ENCODE assay signal across 7 cellular contexts in genomic region chr6:91476000-91476399, GRCh38.
A peak's percentile ranks its signal among the peaks of the same experiment; 100 is the strongest.
DNase-seq lines count a peak whose midpoint lies in the region; ATAC-seq and FAIRE-seq lines count a peak whose summit lies in the region.

No MANE protein-coding gene starts in this region.

- no peak overlapping the region for H3K9ac ChIP-seq in trophoblast cell (ENCODE audit: low read length)

- H3K14ac ChIP-seq in trophoblast cell (ENCODE audit: low read length) = no peak overlapping the region

- no peak overlapping the region for H2AK5ac ChIP-seq in trophoblast cell (ENCODE audit: low read length)

- no peak overlapping the region for H4K8ac ChIP-seq in trophoblast cell (ENCODE audit: low read depth, low read length)

- no peak overlapping the region for H3K4me3 ChIP-seq in trophoblast cell (ENCODE audit: low read depth, low read length)

- DNase-seq in RCC 7860 (ENCODE audit: low spot score) (peak; percentile 52), iPS DF 19.7 (ENCODE audit: low read depth, low spot score) (peak; percentile 7), NCI-H526 treated with DMSO at 0.1 percent for 48 hours (lab: John Stamatoyannopoulos, UW) (no peak), trophoblast cell (no peak), cerebellar nuclear complex (lab: John Stamatoyannopoulos, UW) (no peak)

- peak; percentile 79 for ATAC-seq in GM18907 (IDR thresholded peaks at IDR 0.05; ENCODE audit: unreplicated experiment)
- ATAC-seq in HG03039 (IDR thresholded peaks at IDR 0.05; ENCODE audit: unreplicated experiment) = peak; percentile 71

- no peaks in the 10 kb centered on the region for H3K36me3 ChIP-seq in trophoblast cell (ENCODE audit: control insufficient read depth in 1 of 2, insufficient read depth in 2 of 2, low read length in 2 of 2)

- H2BK12ac ChIP-seq in trophoblast cell (ENCODE audit: low read length) = no peak overlapping the region

- no peak overlapping the region for H2BK120ac ChIP-seq in trophoblast cell (ENCODE audit: insufficient read depth, low read length, poor library complexity)

- no peak for FAIRE-seq in RCC 7860 (lab: Jason Lieb, UNC)

- H2AFZ ChIP-seq in trophoblast cell (ENCODE audit: insufficient read depth, low read length, poor library complexity) = no peak overlapping the region

- no peak overlapping the region for H4K12ac ChIP-seq in trophoblast cell (ENCODE audit: low read depth, low read length)

- no peak overlapping the region for H3K27ac ChIP-seq in trophoblast cell (ENCODE audit: low read depth, low read length)

- no CpG with 5 or more reads among the region's 2 CpGs for WGBS in trophoblast cell (ENCODE audit: extremely low coverage, insufficient coverage, insufficient read length)

- no peaks in the 10 kb centered on the region for H3K79me1 ChIP-seq in trophoblast cell (ENCODE audit: low read length)

- H3K23ac ChIP-seq in trophoblast cell (ENCODE audit: low read length) = no peak overlapping the region

- no peaks in the 10 kb centered on the region for H3K9me3 ChIP-seq in trophoblast cell (ENCODE audit: insufficient read depth, low read depth, low read length)

- no peak overlapping the region for H2BK5ac ChIP-seq in trophoblast cell (ENCODE audit: low read depth, low read length, poor library complexity)

- no peak overlapping the region for H3K4ac ChIP-seq in trophoblast cell (ENCODE audit: low read depth, low read length)

- no peaks in the 10 kb centered on the region for H3K27me3 ChIP-seq in trophoblast cell (ENCODE audit: insufficient read depth, low read length)

- H3K4me2 ChIP-seq in trophoblast cell (ENCODE audit: low read length) = no peak overlapping the region

- peaks cover 0 to 3% of the 10 kb centered on the region in 2 experiments for H3K4me1 ChIP-seq in trophoblast cell (ENCODE audit: control insufficient read depth in 1 of 2, insufficient read depth in 2 of 2, low read length in 2 of 2)

- no peak overlapping the region for H3K18ac ChIP-seq in trophoblast cell (ENCODE audit: low read length)

- no peak overlapping the region for H4K91ac ChIP-seq in trophoblast cell (ENCODE audit: low read depth, low read length)

- no peaks in the 10 kb centered on the region for H3K79me2 ChIP-seq in trophoblast cell (ENCODE audit: control insufficient read depth, insufficient read depth, low read length, poor library complexity)

Comparison
In these comparisons a context has a peak if more than half of its experiments do, and no peak if none do; other contexts are left out.
1. DNase-seq: peak in RCC 7860 (single experiment) and iPS DF 19.7 (single experiment); none in NCI-H526 treated with DMSO at 0.1 percent for 48 hours (single experiment), trophoblast cell (0 of 2) and cerebellar nuclear complex (0 of 2).